ENCODE assay signal across 1 cellular context in genomic region chr2:157874278-157874825, GRCh38.
TF ChIP-seq lines count a peak whose summit lies in the region.

No MANE protein-coding gene starts in this region.

TF ChIP-seq in H1, 55 proteins besides CTCF, POLR2A, EP300 and RAD21 (continued from another document):
- TF ChIP-seq MAFK (IDR thresholded peaks at IDR 0.05; ENCODE audit: low read depth, low read length) (no peak), BRCA1 (IDR thresholded peaks at IDR 0.05; ENCODE audit: low read depth, low read length) (no peak)
